Comparison of ENCODE assay signal across 1 cellular context in genomic region chr5:21121213-21121612, GRCh38.
TF ChIP-seq lines count a peak whose summit lies in the region.

No MANE protein-coding gene starts in this region.

TF ChIP-seq in GM23338, 12 proteins besides CTCF, POLR2A, EP300 and RAD21 (continued from another document):
- TF ChIP-seq, protein P1, sequence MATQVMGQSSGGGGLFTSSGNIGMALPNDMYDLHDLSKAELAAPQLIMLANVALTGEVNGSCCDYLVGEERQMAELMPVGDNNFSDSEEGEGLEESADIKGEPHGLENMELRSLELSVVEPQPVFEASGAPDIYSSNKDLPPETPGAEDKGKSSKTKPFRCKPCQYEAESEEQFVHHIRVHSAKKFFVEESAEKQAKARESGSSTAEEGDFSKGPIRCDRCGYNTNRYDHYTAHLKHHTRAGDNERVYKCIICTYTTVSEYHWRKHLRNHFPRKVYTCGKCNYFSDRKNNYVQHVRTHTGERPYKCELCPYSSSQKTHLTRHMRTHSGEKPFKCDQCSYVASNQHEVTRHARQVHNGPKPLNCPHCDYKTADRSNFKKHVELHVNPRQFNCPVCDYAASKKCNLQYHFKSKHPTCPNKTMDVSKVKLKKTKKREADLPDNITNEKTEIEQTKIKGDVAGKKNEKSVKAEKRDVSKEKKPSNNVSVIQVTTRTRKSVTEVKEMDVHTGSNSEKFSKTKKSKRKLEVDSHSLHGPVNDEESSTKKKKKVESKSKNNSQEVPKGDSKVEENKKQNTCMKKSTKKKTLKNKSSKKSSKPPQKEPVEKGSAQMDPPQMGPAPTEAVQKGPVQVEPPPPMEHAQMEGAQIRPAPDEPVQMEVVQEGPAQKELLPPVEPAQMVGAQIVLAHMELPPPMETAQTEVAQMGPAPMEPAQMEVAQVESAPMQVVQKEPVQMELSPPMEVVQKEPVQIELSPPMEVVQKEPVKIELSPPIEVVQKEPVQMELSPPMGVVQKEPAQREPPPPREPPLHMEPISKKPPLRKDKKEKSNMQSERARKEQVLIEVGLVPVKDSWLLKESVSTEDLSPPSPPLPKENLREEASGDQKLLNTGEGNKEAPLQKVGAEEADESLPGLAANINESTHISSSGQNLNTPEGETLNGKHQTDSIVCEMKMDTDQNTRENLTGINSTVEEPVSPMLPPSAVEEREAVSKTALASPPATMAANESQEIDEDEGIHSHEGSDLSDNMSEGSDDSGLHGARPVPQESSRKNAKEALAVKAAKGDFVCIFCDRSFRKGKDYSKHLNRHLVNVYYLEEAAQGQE (IDR thresholded peaks at IDR 0.05; ENCODE audit: unreplicated experiment) = no peak
- TF ChIP-seq EZH2 (IDR thresholded peaks at IDR 0.05; ENCODE audit: low read depth, unreplicated experiment) = no peak
- no peak for TF ChIP-seq JUNB (IDR thresholded peaks at IDR 0.05; ENCODE audit: unreplicated experiment)
- TF ChIP-seq ETS1 (IDR thresholded peaks at IDR 0.05) = no peak
- no peak for TF ChIP-seq STAT1 (IDR thresholded peaks at IDR 0.05; ENCODE audit: unreplicated experiment)
